ENCODE assay signal across 20 cellular contexts in the genomic region with DNA sequence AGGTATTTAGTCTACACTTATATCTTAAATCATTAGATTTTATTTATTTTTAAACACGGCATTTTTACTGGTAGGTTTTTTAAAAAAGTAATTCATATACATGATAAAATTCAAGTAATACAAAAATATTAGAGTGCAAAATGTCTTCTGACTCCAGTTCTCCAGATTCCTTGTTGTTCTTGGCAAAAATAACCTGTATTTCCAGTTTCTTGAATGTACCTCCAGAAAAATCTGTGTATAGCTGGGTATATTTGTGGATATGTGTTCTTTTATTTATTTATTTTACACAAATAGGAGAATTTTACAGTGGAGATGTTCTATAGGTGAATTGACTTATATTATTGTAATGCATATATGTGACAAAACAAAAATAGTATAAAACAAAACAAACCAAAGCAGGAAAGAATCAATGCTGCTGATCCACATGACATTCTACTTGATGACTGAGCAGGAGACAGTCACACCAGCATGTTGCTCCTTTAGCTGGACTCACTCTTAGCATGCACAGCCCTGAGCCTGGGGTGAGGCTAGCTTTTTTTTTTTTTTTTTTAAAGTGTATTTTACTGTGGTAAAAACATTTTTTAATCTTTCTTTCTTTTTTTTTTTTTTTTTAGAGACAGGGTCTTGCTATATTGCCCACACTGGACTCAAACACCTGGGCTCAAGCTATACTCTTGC.
"Had no signal": no experiment of that assay in that cellular context is flagged by ENCODE, and none has a peak within 500 bp of the region (broad histone marks: within the 10 kb centered on the region; RNA-seq: fewer than 3 reads in every experiment).

No MANE protein-coding gene starts in this region.

- H3K9me3 ChIP-seq: breast epithelium, esophagus squamous epithelium, stomach, thoracic aorta had no signal

- H3K4me1 Mint-ChIP-seq: activated naive CD8-positive, alpha-beta T cell treated with anti-CD3 and anti-CD28 coated beads, Interleukin-2, amount 50 U/mL, for 24 hours; T-cell had no signal

- H3K27ac Mint-ChIP-seq: activated naive CD4-positive, alpha-beta T cell treated with anti-CD3 and anti-CD28 coated beads for 36 hours; activated naive CD8-positive, alpha-beta T cell treated with anti-CD3 and anti-CD28 coated beads, Interleukin-2, amount 50 U/mL, for 24 hours; activated T-helper 2 cell treated with anti-CD3 and anti-CD28 coated beads, Interferon-gamma antibody, Interleukin-2, Interleukin-4, amounts not matched to agents 10 μg/mL and 5 μg/mL and 100 μg/mL, durations not matched to agents 14 hours and 24 hours and 36 hours; endodermal cell; T-cell had no signal

- H3K36me3 ChIP-seq: breast epithelium, esophagus squamous epithelium, stomach, thoracic aorta had no signal

- H3K4me3 Mint-ChIP-seq: activated naive CD4-positive, alpha-beta T cell treated with anti-CD3 and anti-CD28 coated beads for 36 hours; activated naive CD8-positive, alpha-beta T cell treated with anti-CD3 and anti-CD28 coated beads, Interleukin-2, amount 50 U/mL, for 24 hours; endodermal cell; T-cell had no signal

- FAIRE-seq: urothelium cell line had no signal

- ATAC-seq: activated naive CD8-positive, alpha-beta T cell treated with anti-CD3 and anti-CD28 coated beads, Interleukin-2, amount 50 U/mL, for 24 hours; T-cell had no signal

- DNase-seq: activated CD4-positive, alpha-beta T cell treated with anti-CD3 and anti-CD28 coated beads for 1 hour; activated CD4-positive, alpha-beta T cell treated with anti-CD3 and anti-CD28 coated beads, Interleukin-2, amount 50 U/mL, for 4 hours; activated naive CD4-positive, alpha-beta T cell treated with anti-CD3 and anti-CD28 coated beads for 36 hours; activated naive CD8-positive, alpha-beta T cell treated with anti-CD3 and anti-CD28 coated beads, Interleukin-2, amount 50 U/mL, for 24 hours; aorta; dorsolateral prefrontal cortex; endodermal cell; esophagus squamous epithelium; hippocampal formation; kidney; left ventricle myocardium superior; mesenchymal stem cell; stimulated activated CD4-positive, alpha-beta T cell treated with anti-CD3 and anti-CD28 coated beads, Interleukin-2, amount 100 ng/mL, for 24 hours; stomach; T-cell; T-helper 9 cell had no signal

- H3K4me1 ChIP-seq: breast epithelium had no signal

- H3K27me3 ChIP-seq: breast epithelium, dorsolateral prefrontal cortex, esophagus squamous epithelium, stomach had no signal

- H3K4me3 ChIP-seq: breast epithelium, dorsolateral prefrontal cortex, esophagus squamous epithelium, stomach had no signal

- H3K27ac ChIP-seq: breast epithelium, dorsolateral prefrontal cortex, stomach had no signal

- H3K27me3 Mint-ChIP-seq: activated naive CD8-positive, alpha-beta T cell treated with anti-CD3 and anti-CD28 coated beads, Interleukin-2, amount 50 U/mL, for 24 hours; T-cell had no signal
